Comparison of ENCODE assay signal across 12 cellular contexts in the genomic region with DNA sequence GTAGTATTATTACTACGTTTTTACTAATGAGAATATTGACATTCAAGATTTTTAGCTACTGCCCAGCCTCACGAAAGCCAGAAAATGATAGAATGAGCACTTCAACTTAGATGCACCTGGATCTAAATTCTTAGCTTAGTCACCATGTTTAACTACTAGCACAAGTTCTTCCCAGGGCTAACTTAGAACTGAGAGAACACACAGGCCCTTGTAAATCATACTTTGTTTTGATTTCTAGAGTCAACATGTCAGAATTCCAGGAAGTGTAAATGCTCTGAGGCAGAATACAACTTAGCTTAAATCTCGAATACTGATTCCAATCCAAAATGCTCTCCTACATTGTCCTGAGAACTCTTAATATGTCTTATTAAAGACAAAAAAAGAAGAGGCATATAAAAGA. TPM values are rescaled to one million over a fixed set of nuclear protein-coding genes. Genes with fewer than 3 reads are reported as not detected.
"Had no signal": no experiment of that assay in that cellular context is flagged by ENCODE, and none has a peak within 500 bp of the region (broad histone marks: within the 10 kb centered on the region; RNA-seq: fewer than 3 reads in every experiment).

No MANE protein-coding gene starts in this region.

- DNase-seq: activated CD4-positive, alpha-beta memory T cell treated with anti-CD3 and anti-CD28 coated beads, Interleukin-2, amount 10 ng/mL, durations not matched to agents 7 days and 5 days; activated gamma-delta T cell; activated T-cell treated with anti-CD3 and anti-CD28 coated beads, Interleukin-2, amount 50 U/mL, for 48 hours; amygdala; brain microvascular endothelial cell; cerebellar nuclear complex; dermis blood vessel endothelial cell; glutamatergic neuron; occipital lobe; stimulated activated CD4-positive, alpha-beta T cell treated with anti-CD3 and anti-CD28 coated beads, Interleukin-4, amount 100 ng/mL, for 4 hours had no signal

- H3K36me3 ChIP-seq: brain microvascular endothelial cell had no signal

- H3K27me3 ChIP-seq: brain microvascular endothelial cell had no signal

- H3K27ac ChIP-seq: brain microvascular endothelial cell had no signal

RNA-seq across cellular contexts. Expression of a gene that starts 6.8 kb away (rescaled TPM):
- total RNA-seq: activated CD4-positive, alpha-beta memory T cell treated with anti-CD3 and anti-CD28 coated beads, Interleukin-2, amount 10 ng/mL, durations not matched to agents 7 days and 5 days; dermis blood vessel endothelial cell; lung microvascular endothelial cell; occipital lobe; skeletal muscle tissue had no signal

RNA-seq across cellular contexts. Expression of a gene that starts 59.5 kb away (rescaled TPM):
- total RNA-seq: lung microvascular endothelial cell had no signal
